In genomic region chr11:110077866-110078325, GRCh38 we compare ENCODE assay signal across 8 cellular contexts. TPM values are rescaled to one million over a fixed set of nuclear protein-coding genes. Genes with fewer than 3 reads are reported as not detected.
A peak's percentile ranks its signal among the peaks of the same experiment; 100 is the strongest.
DNase-seq lines count a peak whose midpoint lies in the region; ATAC-seq and TF ChIP-seq lines count a peak whose summit lies in the region.

No MANE protein-coding gene starts in this region.

- no peak overlapping the region for H3K4me3 Mint-ChIP-seq in Calu3 (ENCODE audit: low read depth, unreplicated experiment)

- TF ChIP-seq POLR2A in adrenal gland (IDR thresholded peaks at IDR 0.05) (peak in 1 of 2 donors; percentile 31), sigmoid colon (IDR thresholded peaks at IDR 0.05) (no peak), stomach (IDR thresholded peaks at IDR 0.05) (no peak)

- ATAC-seq in GM19452 (IDR thresholded peaks at IDR 0.05; ENCODE audit: unreplicated experiment) = peak; percentile 91
- peak; percentile 93 for ATAC-seq in HG03354 (IDR thresholded peaks at IDR 0.05; ENCODE audit: poor library complexity, severe bottlenecking, unreplicated experiment)

- TF ChIP-seq CTCF in adrenal gland (IDR thresholded peaks at IDR 0.05) (no peak), sigmoid colon (IDR thresholded peaks at IDR 0.05) (no peak), Calu3 (IDR thresholded peaks at IDR 0.05; ENCODE audit: unreplicated experiment) (no peak), stomach (IDR thresholded peaks at IDR 0.05) (no peak)

- no peak overlapping the region for H2BK12ac ChIP-seq in neuronal stem cell (ENCODE audit: low read length)

- peaks cover 14% of the 10 kb centered on the region for H3K4me1 Mint-ChIP-seq in Calu3 (ENCODE audit: low read depth, unreplicated experiment)

- no peak overlapping the region for H3K4me2 ChIP-seq in neuronal stem cell (ENCODE audit: insufficient read depth, low read length, poor library complexity, severe bottlenecking)

- H3K9ac ChIP-seq in neuronal stem cell (ENCODE audit: low read depth, low read length, poor library complexity) = no peak overlapping the region

- peak overlapping the region; percentile 11 to 86 (median 50) for H3K27ac ChIP-seq in adrenal gland
- no peak overlapping the region for H3K27ac ChIP-seq in neuronal stem cell (replicated peaks; ENCODE audit: low read length)
- no peak overlapping the region for H3K27ac ChIP-seq in sigmoid colon
- H3K27ac ChIP-seq in stomach = no peak overlapping the region

- WGBS in adrenal gland, 4 donors = 22 to 34% (median 29%) methylated on average over 6 of the region's 6 CpGs
- no CpG with 5 or more reads among the region's 6 CpGs for WGBS in neuronal stem cell (ENCODE audit: extremely low coverage in 2 of 2, insufficient read length in 2 of 2, insufficient replicate concordance in 1 of 2), 2 donors
- WGBS in sigmoid colon, 2 donors = 22 to 54% methylated on average over 6 of the region's 6 CpGs
- 54 to 67% (median 60%) methylated on average over 6 of the region's 6 CpGs for WGBS in stomach, 5 donors

- H3K4me1 ChIP-seq in adrenal gland (replicated peaks in 1 of 2) = peaks cover 0 to 35% of the 10 kb centered on the region in 2 donors
- peaks cover 4 to 7% of the 10 kb centered on the region in 2 donors for H3K4me1 ChIP-seq in neuronal stem cell (ENCODE audit: control insufficient read depth in 2 of 2, insufficient read depth in 1 of 2, low read depth in 1 of 2, low read length in 2 of 2)
- H3K4me1 ChIP-seq in sigmoid colon = peaks cover 0 to 6% (median 0%) of the 10 kb centered on the region in 4 donors
- H3K4me1 ChIP-seq in stomach = peaks cover 0 to 8% (median 0%) of the 10 kb centered on the region in 4 donors

- no peak overlapping the region for H3K23ac ChIP-seq in neuronal stem cell (ENCODE audit: low read depth, low read length, poor library complexity)

- H3K36me3 ChIP-seq in adrenal gland (replicated peaks in 1 of 2) = no peaks in the 10 kb centered on the region
- H3K36me3 ChIP-seq in neuronal stem cell (replicated peaks in 1 of 2; ENCODE audit: control insufficient read depth in 2 of 2, insufficient read depth in 2 of 2, low read length in 2 of 2) = no peaks in the 10 kb centered on the region
- H3K36me3 ChIP-seq in sigmoid colon = no peaks in the 10 kb centered on the region
- H3K36me3 ChIP-seq in stomach = no peaks in the 10 kb centered on the region

- H3K4me3 ChIP-seq in adrenal gland = no peak overlapping the region
- H3K4me3 ChIP-seq in neuronal stem cell (ENCODE audit: low read length in 2 of 2) = no peak overlapping the region
- H3K4me3 ChIP-seq in sigmoid colon = no peak overlapping the region
- no peak overlapping the region for H3K4me3 ChIP-seq in stomach

- H2BK120ac ChIP-seq in neuronal stem cell (ENCODE audit: low read depth, low read length) = no peak overlapping the region

- TF ChIP-seq EP300 in sigmoid colon (IDR thresholded peaks at IDR 0.05) = no peak
- no peak for TF ChIP-seq EP300 in stomach (IDR thresholded peaks at IDR 0.05)

- peak overlapping the region; percentile 71 for H2AFZ ChIP-seq in neuronal stem cell (ENCODE audit: low read length)

- H2BK15ac ChIP-seq in neuronal stem cell (ENCODE audit: low read length) = no peak overlapping the region

- no peaks in the 10 kb centered on the region for H3K9me3 Mint-ChIP-seq in Calu3 (ENCODE audit: low read depth, unreplicated experiment)

- peak; percentile 26 for DNase-seq in ELF-1 (ENCODE audit: low read depth, low spot score)
- DNase-seq in adrenal gland = peak; percentile 55 to 76 (median 67)
- no peak for DNase-seq in neuronal stem cell (ENCODE audit: low spot score)
- no peak for DNase-seq in sigmoid colon
- DNase-seq in Calu3 = no peak
- no peak for DNase-seq in stomach

- no peaks in the 10 kb centered on the region for H3K27me3 ChIP-seq in adrenal gland
- H3K27me3 ChIP-seq in neuronal stem cell (ENCODE audit: control insufficient read depth in 3 of 3, insufficient read depth in 3 of 3, low read depth in 1 of 3, low read length in 3 of 3) = no peaks in the 10 kb centered on the region
- no peaks in the 10 kb centered on the region for H3K27me3 ChIP-seq in sigmoid colon
- no peaks in the 10 kb centered on the region for H3K27me3 ChIP-seq in stomach

- H3K27ac Mint-ChIP-seq in Calu3 (ENCODE audit: unreplicated experiment) = no peak overlapping the region

- no peak overlapping the region for H2AK5ac ChIP-seq in neuronal stem cell (ENCODE audit: low read depth, low read length)

- H3K14ac ChIP-seq in neuronal stem cell (ENCODE audit: low read length) = no peak overlapping the region

- BruUV-seq in Calu3 (replicated peaks; lab: Mats Ljungman, UMichigan) = no TSS peak

- intact Hi-C loops in adrenal gland (cut with DNase I) (no loop called here), sigmoid colon (cut with DNase I) (no loop called here), Calu3 (cut with micrococcal nuclease; ENCODE audit: unreplicated experiment) (no loop called here), stomach (cut with DNase I; ENCODE audit: low total_unique reads) (no loop called here)

- CTCF ChIA-PET in Calu3 (lab: Charles Lee) = no interaction called here

- no peak overlapping the region for H4K91ac ChIP-seq in neuronal stem cell (ENCODE audit: low read depth, low read length, poor library complexity)

- H3K4ac ChIP-seq in neuronal stem cell (ENCODE audit: low read length) = no peak overlapping the region

- H4K8ac ChIP-seq in neuronal stem cell (ENCODE audit: low read depth, low read length) = no peak overlapping the region

- H2BK5ac ChIP-seq in neuronal stem cell (ENCODE audit: low read length) = no peak overlapping the region

- H3K36me3 Mint-ChIP-seq in Calu3 (ENCODE audit: insufficient read depth, unreplicated experiment) = no peaks in the 10 kb centered on the region

- peaks cover 0 to 6% (median 0%) of the 10 kb centered on the region in 3 donors for H3K9me3 ChIP-seq in adrenal gland (replicated peaks in 1 of 3)
- peaks cover 3 to 7% of the 10 kb centered on the region in 2 donors for H3K9me3 ChIP-seq in neuronal stem cell (replicated peaks in 1 of 2; ENCODE audit: control insufficient read depth in 2 of 2, insufficient read depth in 1 of 2, low read depth in 1 of 2, low read length in 2 of 2)
- H3K9me3 ChIP-seq in sigmoid colon = peaks cover 0 to 3% (median 0%) of the 10 kb centered on the region in 4 donors
- H3K9me3 ChIP-seq in stomach = peaks cover 0 to 5% (median 2%) of the 10 kb centered on the region in 4 donors

- H3K79me1 ChIP-seq in neuronal stem cell (ENCODE audit: low read depth, low read length) = no peaks in the 10 kb centered on the region

- H3K18ac ChIP-seq in neuronal stem cell (ENCODE audit: low read length) = no peak overlapping the region

- H3K27me3 Mint-ChIP-seq in Calu3 (ENCODE audit: unreplicated experiment) = no peaks in the 10 kb centered on the region

RNA-seq across cellular contexts. Expression of gene ZC3H12C, which starts 15.3 kb away (rescaled TPM):
- 10 to 100 TPM; 10.0 to 23.6 (median 20.3) TPM for total RNA-seq in adrenal gland
- polyA plus RNA-seq in adrenal gland = 1 to 10 TPM; 4.4 to 8.8 (median 5.0) TPM
- polyA plus RNA-seq in neuronal stem cell (2013, experiment 1 of 2) = 5.4 TPM
- 5.8 TPM for polyA plus RNA-seq in neuronal stem cell (2013, experiment 2 of 2)
- 10 to 100 TPM; 16.4 to 21.7 (median 18.8) TPM for total RNA-seq in sigmoid colon
- 1 to 10 TPM; 1.8 to 3.9 (median 3.7) TPM for polyA plus RNA-seq in sigmoid colon
- 11.1 and 14.1 TPM in 2 replicates for total RNA-seq in Calu3 (2022)
- total RNA-seq in stomach = 10 to 100 TPM in 4 of 5 donors, 1 to 10 TPM in 1; 3.5 to 23.2 (median 14.5) TPM
- 1 to 10 TPM; 1.3 to 1.7 (median 1.5) TPM for polyA plus RNA-seq in stomach

Comparison
In these comparisons a context has a peak if more than half of its experiments do, and no peak if none do; other contexts are left out.
1. DNase-seq: peak in ELF-1 (single experiment) and adrenal gland (7 of 7); none in neuronal stem cell (single experiment), sigmoid colon (single experiment), Calu3 (single experiment) and stomach (single experiment).
2. H3K27ac ChIP-seq: peak in adrenal gland (5 of 5); none in neuronal stem cell (single experiment), sigmoid colon (0 of 4) and stomach (0 of 5).